29 cellular contexts compared by ENCODE assay signal in genomic region chr7:102994567-102994966, GRCh38.
"Had no signal": no experiment of that assay in that cellular context is flagged by ENCODE, and none has a peak within 500 bp of the region (broad histone marks: within the 10 kb centered on the region; RNA-seq: fewer than 3 reads in every experiment).

No MANE protein-coding gene starts in this region.

- H3K36me3 Mint-ChIP-seq: natural killer cell, neural progenitor cell had no signal

- H3K36me3 ChIP-seq: esophagus squamous epithelium, heart right ventricle, left lung, lower lobe of right lung, neural progenitor cell, suprapubic skin, tibial nerve had no signal

- H3K9me3 ChIP-seq: esophagus squamous epithelium, heart right ventricle, left lung, lower lobe of right lung, psoas muscle, suprapubic skin, tibial nerve had no signal

- DNase-seq: activated CD4-positive, alpha-beta T cell treated with anti-CD3 and anti-CD28 coated beads for 4 hours; activated CD4-positive, alpha-beta T cell treated with anti-CD3 and anti-CD28 coated beads, Interleukin-2, amount 50 U/mL, for 4 hours; activated CD4-positive, CD25-positive, alpha-beta regulatory T cell; activated CD8-positive, alpha-beta memory T cell treated with anti-CD3 and anti-CD28 coated beads, Interleukin-2, amount 50 U/mL, for 48 hours; activated gamma-delta T cell treated with Interleukin-2 at 50 U/mL for 16 hours; activated naive CD4-positive, alpha-beta T cell treated with anti-CD3 and anti-CD28 coated beads, Interleukin-2, amount 50 U/mL, for 16 hours; activated T-cell treated with anti-CD3 and anti-CD28 coated beads, Interleukin-2, amount 50 U/mL, for 24 hours; amniotic stem cell; endodermal cell; esophagus squamous epithelium; foreskin melanocyte; heart right ventricle; kidney glomerular epithelial cell; left lung; lower lobe of right lung; mesenchymal stem cell; natural killer cell; occipital lobe; psoas muscle; stimulated activated CD4-positive, alpha-beta T cell treated with anti-CD3 and anti-CD28 coated beads, Interleukin-1b, Interleukin-23, amount 100 ng/mL, for 48 hours; stimulated activated CD4-positive, alpha-beta T cell treated with anti-CD3 and anti-CD28 coated beads, Interleukin-4, amount 100 ng/mL, for 4 hours; stimulated activated naive CD4-positive, alpha-beta T cell had no signal

- ATAC-seq: heart right ventricle, left lung, lower lobe of right lung, natural killer cell, psoas muscle had no signal

- H3K27ac ChIP-seq: heart right ventricle, left lung, lower lobe of right lung, neural progenitor cell, parathyroid adenoma, psoas muscle, suprapubic skin, tibial nerve had no signal

- H3K27ac Mint-ChIP-seq: activated T-cell treated with anti-CD3 and anti-CD28 coated beads, Interleukin-2, amount 50 U/mL, for 24 hours; dendritic cell treated with granulocyte-macrophage colony-stimulating factor and Interleukin-4, amounts not matched to agents 40 ng/mL and 50 ng/mL, for 4 days; endodermal cell; natural killer cell; neural progenitor cell had no signal

- H3K4me1 ChIP-seq: neural progenitor cell had no signal

- H3K27me3 Mint-ChIP-seq: activated T-cell treated with anti-CD3 and anti-CD28 coated beads, Interleukin-2, amount 50 U/mL, for 24 hours; central memory CD8-positive, alpha-beta T cell; dendritic cell treated with granulocyte-macrophage colony-stimulating factor and Interleukin-4, amounts not matched to agents 40 ng/mL and 50 ng/mL, for 4 days had no signal

- H3K9me3 Mint-ChIP-seq: activated T-cell treated with anti-CD3 and anti-CD28 coated beads, Interleukin-2, amount 50 U/mL, for 24 hours; central memory CD8-positive, alpha-beta T cell; dendritic cell treated with granulocyte-macrophage colony-stimulating factor and Interleukin-4, amounts not matched to agents 40 ng/mL and 50 ng/mL, for 4 days; neural progenitor cell had no signal

- H3K4me3 Mint-ChIP-seq: activated T-cell treated with anti-CD3 and anti-CD28 coated beads, Interleukin-2, amount 50 U/mL, for 24 hours; central memory CD8-positive, alpha-beta T cell; dendritic cell treated with granulocyte-macrophage colony-stimulating factor and Interleukin-4, amounts not matched to agents 40 ng/mL and 50 ng/mL, for 4 days; endodermal cell; natural killer cell; neural progenitor cell had no signal

- H3K4me3 ChIP-seq: esophagus squamous epithelium, heart right ventricle, left lung, lower lobe of right lung, neural progenitor cell, psoas muscle, smooth muscle cell, suprapubic skin, tibial nerve had no signal

- H3K4me1 Mint-ChIP-seq: central memory CD8-positive, alpha-beta T cell; natural killer cell; neural progenitor cell had no signal

- H3K27me3 ChIP-seq: esophagus squamous epithelium, heart right ventricle, left lung, neural progenitor cell, suprapubic skin, tibial nerve had no signal
